ENCODE assay signal across 17 cellular contexts in genomic region chr1:14973773-14974172, GRCh38.
DNase-seq lines count a peak whose midpoint lies in the region; ATAC-seq and TF ChIP-seq lines count a peak whose summit lies in the region.
"Had no signal": no experiment of that assay in that cellular context is flagged by ENCODE, and none has a peak within 500 bp of the region (broad histone marks: within the 10 kb centered on the region; RNA-seq: fewer than 3 reads in every experiment).

No MANE protein-coding gene starts in this region.

- peaks cover 0 to 7% of the 10 kb centered on the region in 2 donors for H3K9me3 ChIP-seq in right atrium auricular region
- no peaks in the 10 kb centered on the region for H3K9me3 ChIP-seq in thoracic aorta
- peaks cover 0 to 7% (median 6%) of the 10 kb centered on the region in 3 donors for H3K9me3 ChIP-seq in tibial artery

- no peaks in the 10 kb centered on the region for H3K36me3 Mint-ChIP-seq in activated T-helper 17 cell treated with anti-CD3 and anti-CD28 coated beads, Interleukin-2, amount 50 U/mL, for 72 hours (ENCODE audit: low read depth)
- H3K36me3 Mint-ChIP-seq: CD14-positive monocyte; CD4-positive, alpha-beta memory T cell had no signal

- in situ Hi-C loops in GM13977 (cut with MboI; ENCODE audit: low pct_unique_long_range_greater_than_20kb, low sequenced_read_pairs, unreplicated experiment): no loop called here

- peaks cover 18% of the 10 kb centered on the region for H3K27me3 Mint-ChIP-seq in activated T-helper 17 cell treated with anti-CD3 and anti-CD28 coated beads, Interleukin-2, amount 50 U/mL, for 72 hours

- no peak for TF ChIP-seq CTCF in right atrium auricular region (IDR thresholded peaks at IDR 0.05)
- no peak for TF ChIP-seq CTCF in VCaP (conservative IDR thresholded peaks at IDR 0.05)
- no peak for TF ChIP-seq CTCF in coronary artery (IDR thresholded peaks at IDR 0.05)
- no peak for TF ChIP-seq CTCF in thoracic aorta (IDR thresholded peaks at IDR 0.05)
- TF ChIP-seq CTCF in tibial artery (IDR thresholded peaks at IDR 0.05): no peak
- no peak for TF ChIP-seq CTCF in GM13977 (IDR thresholded peaks at IDR 0.05; ENCODE audit: extremely low read depth, insufficient read depth, missing control alignments)

- no peaks in the 10 kb centered on the region for H3K9me3 Mint-ChIP-seq in activated T-helper 17 cell treated with anti-CD3 and anti-CD28 coated beads, Interleukin-2, amount 50 U/mL, for 72 hours

- H3K4me1 ChIP-seq in right atrium auricular region: peaks cover 0 to 27% of the 10 kb centered on the region in 2 donors
- peaks cover 30 to 46% of the 10 kb centered on the region in 2 donors for H3K4me1 ChIP-seq in thoracic aorta (ENCODE audit: control insufficient read depth in 1 of 2, low read depth in 2 of 2)
- peaks cover 4 to 53% (median 39%) of the 10 kb centered on the region in 4 donors for H3K4me1 ChIP-seq in tibial artery

- intact Hi-C loops in left ventricle myocardium superior (cut with micrococcal nuclease) (no loop called here), tibial artery (cut with DNase I; ENCODE audit: low total_unique reads) (no loop called here)

- no peak for ATAC-seq in left ventricle myocardium superior
- ATAC-seq in thoracic aorta (ENCODE audit: insufficient number of reproducible peaks, low FRiP score, low read depth): no peak
- ATAC-seq in activated T-helper 17 cell treated with anti-CD3 and anti-CD28 coated beads, Interleukin-2, amount 50 U/mL, for 72 hours (replicated peaks): no peak

- DNase-seq in left ventricle myocardium superior: peak; percentile 6
- DNase-seq in right atrium auricular region (ENCODE audit: low spot score): no peak
- DNase-seq in coronary artery (ENCODE audit: low spot score): no peak
- DNase-seq in thoracic aorta (ENCODE audit: low spot score): no peak
- DNase-seq in tibial artery: no peak
- DNase-seq in GM13977 (ENCODE audit: low spot score): no peak
- DNase-seq: Calu3; CD4-positive, alpha-beta memory T cell; DMS79 treated with DMSO at 0.1 percent for 48 hours; GF-D8; HCEC 1CT; HFFc6 had no signal

- no peak overlapping the region for H3K4me3 Mint-ChIP-seq in activated T-helper 17 cell treated with anti-CD3 and anti-CD28 coated beads, Interleukin-2, amount 50 U/mL, for 72 hours
- H3K4me3 Mint-ChIP-seq: CD14-positive monocyte; CD4-positive, alpha-beta memory T cell; HFFc6 had no signal

- H3K27ac ChIP-seq in right atrium auricular region (no peak overlapping the region), VCaP (peak overlapping the region; percentile 53), coronary artery (peak overlapping the region; percentile 31 to 84), thoracic aorta (peak overlapping the region; percentile 72 to 80), tibial artery (peak overlapping the region in 1 of 2 donors; percentile 86)
- H3K27ac ChIP-seq: 22Rv1, BLaER1 had no signal

- H3K4me3 ChIP-seq in right atrium auricular region: no peak overlapping the region
- H3K4me3 ChIP-seq in coronary artery: no peak overlapping the region
- no peak overlapping the region for H3K4me3 ChIP-seq in thoracic aorta
- H3K4me3 ChIP-seq in tibial artery: no peak overlapping the region
- H3K4me3 ChIP-seq: BLaER1 had no signal

- no peak overlapping the region for H3K27ac Mint-ChIP-seq in activated T-helper 17 cell treated with anti-CD3 and anti-CD28 coated beads, Interleukin-2, amount 50 U/mL, for 72 hours
- H3K27ac Mint-ChIP-seq: CD14-positive monocyte; CD4-positive, alpha-beta memory T cell; HFFc6 had no signal

- H3K27me3 ChIP-seq in right atrium auricular region: no peaks in the 10 kb centered on the region
- H3K27me3 ChIP-seq in thoracic aorta (replicated peaks; ENCODE audit: insufficient read depth): no peaks in the 10 kb centered on the region
- H3K27me3 ChIP-seq in tibial artery: no peaks in the 10 kb centered on the region
- H3K27me3 ChIP-seq: BLaER1 had no signal

- H3K36me3 ChIP-seq in right atrium auricular region (no peaks in the 10 kb centered on the region), thoracic aorta (no peaks in the 10 kb centered on the region), tibial artery (no peaks in the 10 kb centered on the region)

- no peaks in the 10 kb centered on the region for H3K4me1 Mint-ChIP-seq in activated T-helper 17 cell treated with anti-CD3 and anti-CD28 coated beads, Interleukin-2, amount 50 U/mL, for 72 hours
- H3K4me1 Mint-ChIP-seq: CD14-positive monocyte had no signal

Comparison
In these comparisons a context has a peak if more than half of its experiments do, and no peak if none do; other contexts are left out.
1. H3K27ac ChIP-seq: peak in VCaP (single experiment), coronary artery (2 of 2) and thoracic aorta (2 of 2); none in right atrium auricular region (0 of 2).